9 cellular contexts compared by ENCODE assay signal in the genomic region with DNA sequence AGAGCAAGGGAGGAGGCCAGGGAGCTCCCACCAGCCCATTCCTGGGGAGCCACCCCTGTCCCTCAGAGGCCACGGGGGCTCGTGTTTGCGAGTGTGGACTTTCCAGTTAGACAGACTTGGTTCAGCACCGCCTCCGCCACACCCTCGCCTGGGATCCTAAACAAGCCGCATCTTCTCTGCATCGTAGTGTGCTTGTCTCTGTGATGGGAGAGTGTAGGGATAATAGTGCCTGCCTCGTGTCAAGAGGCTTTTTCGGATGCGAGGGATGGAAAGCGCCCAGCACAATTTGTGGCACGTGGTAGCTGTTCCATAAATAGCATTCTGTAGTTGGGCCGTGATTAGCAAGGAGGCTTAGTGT. TPM values are rescaled to one million over a fixed set of nuclear protein-coding genes. Genes with fewer than 3 reads are reported as not detected.
DNase-seq lines count a peak whose midpoint lies in the region; ATAC-seq, FAIRE-seq and TF ChIP-seq lines count a peak whose summit lies in the region.
"Had no signal": no experiment of that assay in that cellular context is flagged by ENCODE, and none has a peak within 500 bp of the region (broad histone marks: within the 10 kb centered on the region; RNA-seq: fewer than 3 reads in every experiment).

No MANE protein-coding gene starts in this region.

- no peak for TF ChIP-seq POLR2A in GM12891 (IDR thresholded peaks at IDR 0.05; ENCODE audit: low read depth, low read length)

- intact Hi-C loops in pancreas (cut with DNase I), result loop anchor here in 1 of 3 donors (10.0 kb wide), 1 partner anchor 46 kb away; no protein-coding TSS in a partner anchor

- no peaks in the 10 kb centered on the region; a peak in 1 of 22 replicates for H3K36me3 ChIP-seq in BLaER1 treated with 17β-estradiol and CSF1 and Interleukin-3, amounts not matched to agents 10 nM and 100 nM
- H3K36me3 ChIP-seq in cardiac muscle cell (peaks cover 3% of the 10 kb centered on the region), pancreas (no peaks in the 10 kb centered on the region)

- no peak for TF ChIP-seq CTCF in VCaP (conservative IDR thresholded peaks at IDR 0.05)
- no peak for TF ChIP-seq CTCF in cardiac muscle cell (IDR thresholded peaks at IDR 0.05; ENCODE audit: low read depth, low read length)
- no peak for TF ChIP-seq CTCF in pancreas (IDR thresholded peaks at IDR 0.05)

- H4K20me1 ChIP-seq in BLaER1 treated with 17β-estradiol and CSF1 and Interleukin-3, amounts not matched to agents 10 nM and 100 nM, result peaks cover 0 to 35% (median 20%) of the 10 kb centered on the region in 11 experiments; a peak in 16 of 22 replicates

- peak in 1 of 4 donors; percentile 6 for ATAC-seq in pancreas

- DNase-seq in cardiac muscle cell (ENCODE audit: low read depth in 1 of 2, low spot score in 1 of 2) (peak in 1 of 2 donors; percentile 47), pancreas (peak in 2 of 6 donors; percentile 19 to 70), NCI-H2107 treated with DMSO at 0.1 percent for 48 hours (lab: John Stamatoyannopoulos, UW; ENCODE audit: unreplicated experiment) (no peak), NCI-H69 (lab: John Stamatoyannopoulos, UW) (no peak), GM12891 (ENCODE audit: insufficient read length, low spot score) (no peak), medulla oblongata (ENCODE audit: extremely low spot score) (no peak)

- H3K4me1 ChIP-seq in BLaER1 treated with 17β-estradiol and CSF1 and Interleukin-3, amounts not matched to agents 10 nM and 100 nM, result peaks cover 10 to 21% (median 18%) of the 10 kb centered on the region in 10 experiments; a peak in 19 of 20 replicates
- H3K4me1 ChIP-seq in cardiac muscle cell (ENCODE audit: low read depth), result peaks cover 27% of the 10 kb centered on the region
- H3K4me1 ChIP-seq in pancreas, result peaks cover 5 to 21% (median 9%) of the 10 kb centered on the region in 3 donors

- H3K9ac ChIP-seq in BLaER1 treated with 17β-estradiol and CSF1 and Interleukin-3, amounts not matched to agents 10 nM and 100 nM, result no peak overlapping the region

- peaks cover 27 to 36% (median 30%) of the 10 kb centered on the region in 11 experiments for H3K27me3 ChIP-seq in BLaER1 treated with 17β-estradiol and CSF1 and Interleukin-3, amounts not matched to agents 10 nM and 100 nM
- H3K27me3 ChIP-seq in cardiac muscle cell (no peaks in the 10 kb centered on the region), pancreas (no peaks in the 10 kb centered on the region)

- no peak overlapping the region for H3K27ac ChIP-seq in BLaER1 treated with 17β-estradiol and CSF1 and Interleukin-3, amounts not matched to agents 10 nM and 100 nM
- H3K27ac ChIP-seq in VCaP (peak overlapping the region; percentile 91), cardiac muscle cell (peak overlapping the region; percentile 87), pancreas (peak overlapping the region; percentile 68 to 85 (median 83))

- H3K4me2 ChIP-seq in BLaER1 treated with 17β-estradiol and CSF1 and Interleukin-3, amounts not matched to agents 10 nM and 100 nM, result peak overlapping the region in 8 of 11 experiments; percentile 84 to 99 (median 98); a peak in 6 of 22 replicates

- FAIRE-seq in pancreas (lab: Jason Lieb, UNC) (no peak), GM12891 (lab: Jason Lieb, UNC) (no peak)
- FAIRE-seq: endothelial cell of umbilical vein had no signal

- H3K4me3 ChIP-seq in BLaER1 treated with 17β-estradiol and CSF1 and Interleukin-3, amounts not matched to agents 10 nM and 100 nM, result peak overlapping the region in 3 of 10 experiments; percentile 64 to 90 (median 79); a peak in 3 of 20 replicates
- H3K4me3 ChIP-seq in cardiac muscle cell (peak overlapping the region; percentile 47), pancreas (peak overlapping the region in 2 of 4 donors; percentile 73 to 80)

- H3K9me3 ChIP-seq in BLaER1 treated with 17β-estradiol and CSF1 and Interleukin-3, amounts not matched to agents 10 nM and 100 nM (replicated peaks in 1 of 11), result no peaks in the 10 kb centered on the region
- H3K9me3 ChIP-seq in cardiac muscle cell (ENCODE audit: low read depth) (no peaks in the 10 kb centered on the region), pancreas (no peaks in the 10 kb centered on the region)

- 37 to 39% methylated on average over 14 of the region's 14 CpGs for WGBS in pancreas, 2 donors

TF ChIP-seq in GM12891, 5 proteins besides CTCF, POLR2A, EP300 and RAD21:
- TF ChIP-seq TAF1 (IDR thresholded peaks at IDR 0.05; ENCODE audit: low read depth, low read length) (no peak), POLR2AphosphoS5 (IDR thresholded peaks at IDR 0.05; ENCODE audit: low read depth, low read length) (no peak)
TF ChIP-seq in GM12891: peak in this region for 0.

RNA-seq across cellular contexts. Expression of gene PPP1R13B, which starts 1.3 kb away (rescaled TPM):
- total RNA-seq in cardiac muscle cell, result 60.1 and 124 TPM in 2 replicates
- 88.5 and 113 TPM in 2 replicates for polyA plus RNA-seq in cardiac muscle cell
- 10 to 100 TPM; 20.9 to 33.9 (median 24.5) TPM for total RNA-seq in pancreas
- polyA plus RNA-seq in pancreas, result 10 to 100 TPM; 31.4 to 33.8 TPM
- polyA plus RNA-seq in GM12891 (2012; ENCODE audit: low read depth, missing spikeins), result 3.6 TPM

Comparison
In these comparisons a context has a peak if more than half of its experiments do, and no peak if none do; other contexts are left out.
1. H3K27ac ChIP-seq: peak in VCaP (single experiment), cardiac muscle cell (single experiment) and pancreas (4 of 4); none in BLaER1 treated with 17β-estradiol and CSF1 and Interleukin-3, amounts not matched to agents 10 nM and 100 nM (0 of 11).